In the genomic region with DNA sequence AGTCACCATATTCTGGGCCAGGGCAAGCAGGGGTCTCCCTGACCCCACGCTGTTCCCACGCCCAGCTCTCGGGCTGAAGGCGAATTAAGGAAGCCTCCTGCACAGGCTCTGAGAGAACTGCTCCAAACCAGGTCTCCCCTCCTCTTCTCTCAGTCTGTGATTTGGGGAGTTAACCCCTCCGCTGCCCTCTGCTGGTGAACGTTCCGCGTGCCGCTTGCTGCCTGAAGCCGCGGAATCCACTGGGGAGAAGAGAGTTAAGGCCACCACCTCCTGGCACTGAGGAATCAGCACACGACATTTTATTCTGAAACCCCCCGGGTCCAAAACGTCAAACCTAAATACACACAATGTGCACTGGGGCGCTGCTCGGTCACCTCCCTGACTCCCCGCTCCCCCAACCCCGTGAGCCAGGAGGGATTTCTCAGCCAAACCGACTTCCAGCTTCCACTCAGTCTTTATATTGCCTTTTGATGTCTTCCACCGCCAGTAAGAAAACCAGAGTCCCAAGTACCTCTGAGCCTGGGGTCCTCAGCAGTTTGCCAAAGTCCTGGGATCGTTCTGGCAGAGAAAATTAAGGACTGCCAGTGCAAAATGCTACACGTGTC, we compare ENCODE assay signal across 9 cellular contexts. TPM values are rescaled to one million over a fixed set of nuclear protein-coding genes. Genes with fewer than 3 reads are reported as not detected.
DNase-seq lines count a peak whose midpoint lies in the region; ATAC-seq and TF ChIP-seq lines count a peak whose summit lies in the region.
"Had no signal": no experiment of that assay in that cellular context is flagged by ENCODE, and none has a peak within 500 bp of the region (broad histone marks: within the 10 kb centered on the region; RNA-seq: fewer than 3 reads in every experiment).

No MANE protein-coding gene starts in this region.

- H3K4me2 ChIP-seq in OCI-LY3 (ENCODE audit: low read length) = no peak overlapping the region

- H3K79me2 ChIP-seq in OCI-LY3 (ENCODE audit: low read length) = no peaks in the 10 kb centered on the region

- no peaks in the 10 kb centered on the region for H4K20me1 ChIP-seq in OCI-LY3 (ENCODE audit: insufficient read depth, low read length)

- H3K27me3 ChIP-seq in OCI-LY3 (ENCODE audit: low read depth, low read length) = no peaks in the 10 kb centered on the region
- H3K27me3 ChIP-seq in colonic mucosa = no peaks in the 10 kb centered on the region
- H3K27me3 ChIP-seq: body of pancreas had no signal

- intact Hi-C loops in colonic mucosa (cut with DNase I) (no loop called here), mucosa of descending colon (cut with DNase I, micrococcal nuclease) (no loop called here)

- H3K9ac ChIP-seq in OCI-LY3 (ENCODE audit: low read length) = no peak overlapping the region
- no peak overlapping the region for H3K9ac ChIP-seq in colonic mucosa (ENCODE audit: low read depth in 2 of 2, low read length in 2 of 2)

- H3K9me3 ChIP-seq in OCI-LY3 (ENCODE audit: insufficient read depth, low read length) (no peaks in the 10 kb centered on the region), colonic mucosa (no peaks in the 10 kb centered on the region), mucosa of descending colon (no peaks in the 10 kb centered on the region)
- H3K9me3 ChIP-seq: body of pancreas had no signal

- peak; percentile 24 for ATAC-seq in mucosa of descending colon
- no peak for ATAC-seq in GM21576 (IDR thresholded peaks at IDR 0.05; ENCODE audit: unreplicated experiment)
- ATAC-seq in GM19467 (IDR thresholded peaks at IDR 0.05; ENCODE audit: unreplicated experiment) = no peak
- ATAC-seq: body of pancreas had no signal

- H3K4me1 ChIP-seq in OCI-LY3 (ENCODE audit: low read length) (no peaks in the 10 kb centered on the region), colonic mucosa (no peaks in the 10 kb centered on the region), mucosa of descending colon (ENCODE audit: low read depth) (no peaks in the 10 kb centered on the region)
- H3K4me1 ChIP-seq: body of pancreas had no signal

- peak; percentile 43 for TF ChIP-seq CTCF in OCI-LY3 (IDR thresholded peaks at IDR 0.05; ENCODE audit: low read depth, low read length)
- peak; percentile 21 for TF ChIP-seq CTCF in colonic mucosa (IDR thresholded peaks at IDR 0.05)
- no peak for TF ChIP-seq CTCF in mucosa of descending colon (IDR thresholded peaks at IDR 0.05)

- no peak overlapping the region for H2AFZ ChIP-seq in OCI-LY3 (ENCODE audit: low read depth, low read length)

- H3K4me3 ChIP-seq in OCI-LY3 (ENCODE audit: low read length) (no peak overlapping the region), colonic mucosa (no peak overlapping the region), mucosa of descending colon (no peak overlapping the region)
- H3K4me3 ChIP-seq: body of pancreas had no signal

- H3K27ac ChIP-seq in OCI-LY3 (ENCODE audit: low read length) (no peak overlapping the region), colonic mucosa (no peak overlapping the region)
- H3K27ac ChIP-seq: body of pancreas had no signal

- DNase-seq in activated gamma-delta T cell treated with Interleukin-2 at 50 U/mL for 16 hours = peak; percentile 11
- no peak for DNase-seq in activated gamma-delta T cell (lab: John Stamatoyannopoulos, UW)
- DNase-seq in colonic mucosa = peak; percentile 40
- peak in 1 of 3 donors; percentile 37 for DNase-seq in mucosa of descending colon
- DNase-seq in NCI-H1092 treated with DMSO at 0.1 percent for 48 hours (lab: John Stamatoyannopoulos, UW) = no peak

- H3K36me3 ChIP-seq in OCI-LY3 (replicated peaks; ENCODE audit: low read depth, low read length) (no peaks in the 10 kb centered on the region), colonic mucosa (no peaks in the 10 kb centered on the region), mucosa of descending colon (ENCODE audit: low read depth) (no peaks in the 10 kb centered on the region)

RNA-seq across cellular contexts. Expression of a gene that starts 54.4 kb away (rescaled TPM):
- total RNA-seq in colonic mucosa (not detected), mucosa of descending colon (under 1 TPM in 2 of 3 donors, not detected in 1; 0.16 to 0.27 TPM)
- total RNA-seq: body of pancreas had no signal

Comparison
In these comparisons a context has a peak if more than half of its experiments do, and no peak if none do; other contexts are left out.
1. DNase-seq: peak in activated gamma-delta T cell treated with Interleukin-2 at 50 U/mL for 16 hours (single experiment) and colonic mucosa (single experiment); none in activated gamma-delta T cell (single experiment) and NCI-H1092 treated with DMSO at 0.1 percent for 48 hours (single experiment).